In the genomic region with DNA sequence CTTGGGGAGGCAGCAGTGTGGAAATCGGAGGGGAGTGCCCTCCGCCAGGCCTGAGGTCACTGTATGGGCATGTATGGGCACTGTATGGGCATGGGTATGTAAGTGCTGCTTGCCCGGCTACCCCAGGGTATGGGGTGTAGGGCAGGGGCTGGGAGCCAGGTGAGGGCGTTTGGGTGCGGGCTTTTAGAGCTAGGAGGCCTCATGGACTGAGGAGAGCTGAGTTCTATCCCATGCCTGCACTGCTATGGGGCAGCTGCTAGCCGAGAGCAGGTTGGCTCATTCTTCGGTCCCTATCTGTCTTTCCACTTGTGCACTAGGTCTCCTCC, we compare ENCODE assay signal across 19 cellular contexts. TPM values are rescaled to one million over a fixed set of nuclear protein-coding genes. Genes with fewer than 3 reads are reported as not detected.
"Had no signal": no experiment of that assay in that cellular context is flagged by ENCODE, and none has a peak within 500 bp of the region (broad histone marks: within the 10 kb centered on the region; RNA-seq: fewer than 3 reads in every experiment).

No MANE protein-coding gene starts in this region.

- H3K4me1 ChIP-seq: gastrocnemius medialis, pancreas had no signal

- H3K4me3 ChIP-seq: left lung, pancreas had no signal

- H3K27ac ChIP-seq: ascending aorta, gastrocnemius medialis, left lung, pancreas, tibial artery had no signal

- H3K9me3 ChIP-seq: ascending aorta, gastrocnemius medialis, left lung, pancreas, tibial artery had no signal

- DNase-seq: activated B cell treated with CpG ODN at 0.5 μM for 24 hours; activated CD4-positive, alpha-beta T cell treated with anti-CD3 and anti-CD28 coated beads for 48 hours; activated CD8-positive, alpha-beta memory T cell treated with anti-CD3 and anti-CD28 coated beads, Interleukin-2, amount 50 U/mL, for 48 hours; activated gamma-delta T cell; activated T-cell treated with anti-CD3 and anti-CD28 coated beads, Interleukin-2, amount 50 U/mL, for 72 hours; effector memory CD8-positive, alpha-beta T cell; gastrocnemius medialis; hypothalamus; islet precursor cell; left lung; mammary epithelial cell; pancreas; stimulated activated CD4-positive, alpha-beta T cell treated with anti-CD3 and anti-CD28 coated beads, Interleukin-1b, Interleukin-23, amount 100 ng/mL, for 48 hours; tibial artery had no signal

- H3K36me3 ChIP-seq: ascending aorta, gastrocnemius medialis, left lung, pancreas, tibial artery had no signal

- H3K27me3 ChIP-seq: ascending aorta, pancreas had no signal

- ATAC-seq: effector memory CD8-positive, alpha-beta T cell; gastrocnemius medialis; left lung had no signal

RNA-seq across cellular contexts. Expression of gene PKLR, which starts 5.3 kb away (rescaled TPM):
- total RNA-seq: activated T-cell treated with anti-CD3 and anti-CD28 coated beads, Interleukin-2, amount 50 U/mL, for 72 hours; ascending aorta; bronchial epithelial cell; cerebellum; epithelial cell of proximal tubule; gastrocnemius medialis; left lung; mammary epithelial cell; T-helper 2 cell treated with Interferon-gamma antibody and Interleukin-4, amounts not matched to agents 100 ng/mL and 5 ng/mL, for 36 hours had no signal
